9 cellular contexts compared by ENCODE assay signal in genomic region chr2:23545391-23545790, GRCh38.
DNase-seq lines count a peak whose midpoint lies in the region; ATAC-seq, FAIRE-seq and TF ChIP-seq lines count a peak whose summit lies in the region.
"Had no signal": no experiment of that assay in that cellular context is flagged by ENCODE, and none has a peak within 500 bp of the region (broad histone marks: within the 10 kb centered on the region; RNA-seq: fewer than 3 reads in every experiment).

No MANE protein-coding gene starts in this region.

- no peak for FAIRE-seq in GM12892 (lab: Jason Lieb, UNC)

- POLR2A ChIA-PET in activated CD4-positive, alpha-beta T cell treated with anti-CD3 and anti-CD28 coated beads for 36 hours (lab: Charles Lee): no interaction called here

- H3K4me1 Mint-ChIP-seq in activated CD4-positive, alpha-beta T cell treated with anti-CD3 and anti-CD28 coated beads for 36 hours: peaks cover 4% of the 10 kb centered on the region
- peaks cover 9% of the 10 kb centered on the region for H3K4me1 Mint-ChIP-seq in endodermal cell

- CTCF ChIA-PET in activated CD4-positive, alpha-beta T cell treated with anti-CD3 and anti-CD28 coated beads for 36 hours (lab: Charles Lee): interaction anchor here (0.9 kb wide), 2 partner anchors 11 to 22 kb away, joined by 3 read pairs; no protein-coding TSS in a partner anchor

- H3K4me1 ChIP-seq in endodermal cell (ENCODE audit: control insufficient read depth, insufficient read depth, low read length): no peaks in the 10 kb centered on the region
- H3K4me1 ChIP-seq in transverse colon: peaks cover 0 to 23% (median 13%) of the 10 kb centered on the region in 4 donors
- H3K4me1 ChIP-seq in suprapubic skin: peaks cover 20% of the 10 kb centered on the region

- no peak overlapping the region for H3K9ac ChIP-seq in endodermal cell (ENCODE audit: extremely low read depth, low read length, poor library complexity, severe bottlenecking)

- H3K27ac Mint-ChIP-seq in activated CD4-positive, alpha-beta T cell treated with anti-CD3 and anti-CD28 coated beads for 36 hours: no peak overlapping the region
- H3K27ac Mint-ChIP-seq in endodermal cell: no peak overlapping the region
- H3K27ac Mint-ChIP-seq: CD8-positive, alpha-beta T cell had no signal

- H3K9me3 ChIP-seq in endodermal cell (ENCODE audit: control insufficient read depth, low read length) (no peaks in the 10 kb centered on the region), transverse colon (no peaks in the 10 kb centered on the region), suprapubic skin (no peaks in the 10 kb centered on the region)

- H3K27ac ChIP-seq in endodermal cell (ENCODE audit: low read depth, low read length) (peak overlapping the region; percentile 83), transverse colon (peak overlapping the region in 3 of 4 donors; percentile 6 to 30 (median 18)), suprapubic skin (no peak overlapping the region)

- TF ChIP-seq CTCF in endodermal cell (conservative IDR thresholded peaks at IDR 0.05): no peak
- TF ChIP-seq CTCF in transverse colon (IDR thresholded peaks at IDR 0.05): no peak
- TF ChIP-seq CTCF in suprapubic skin (IDR thresholded peaks at IDR 0.05): no peak

- H3K27me3 Mint-ChIP-seq in activated CD4-positive, alpha-beta T cell treated with anti-CD3 and anti-CD28 coated beads for 36 hours: no peaks in the 10 kb centered on the region
- no peaks in the 10 kb centered on the region for H3K27me3 Mint-ChIP-seq in endodermal cell (ENCODE audit: insufficient read depth)

- H3K4me3 ChIP-seq in endodermal cell (ENCODE audit: low read length): no peak overlapping the region
- H3K4me3 ChIP-seq in transverse colon: no peak overlapping the region
- no peak overlapping the region for H3K4me3 ChIP-seq in suprapubic skin

- no peaks in the 10 kb centered on the region for H3K36me3 Mint-ChIP-seq in activated CD4-positive, alpha-beta T cell treated with anti-CD3 and anti-CD28 coated beads for 36 hours (ENCODE audit: low read depth)
- no peaks in the 10 kb centered on the region for H3K36me3 Mint-ChIP-seq in endodermal cell (ENCODE audit: low read depth)

- in situ Hi-C loops in transverse colon (cut with MboI; ENCODE audit: low pct_ligation_motif_present in 1 of 4, low pct_unique_long_range_greater_than_20kb in 1 of 4, low sequenced_read_pairs in 3 of 4): no loop called here

- peak; percentile 49 for ATAC-seq in activated CD4-positive, alpha-beta T cell treated with anti-CD3 and anti-CD28 coated beads for 36 hours
- ATAC-seq: CD8-positive, alpha-beta T cell had no signal

- no peak for TF ChIP-seq POLR2A in transverse colon (IDR thresholded peaks at IDR 0.05)
- no peak for TF ChIP-seq POLR2A in GM12892 (IDR thresholded peaks at IDR 0.05; ENCODE audit: low read depth, low read length)
- no peak for TF ChIP-seq POLR2A in suprapubic skin (IDR thresholded peaks at IDR 0.05)

- 95% methylated on average over 4 to 11 of the region's 11 CpGs for WGBS in endodermal cell (ENCODE audit: insufficient coverage in 1 of 2, insufficient read length in 1 of 2), 2 experiments
- WGBS in transverse colon (ENCODE audit: low coverage in 1 of 2), 2 donors: 70% methylated on average over 11 of the region's 11 CpGs; no CpG with 5 or more reads in 1 of the 2 donors
- 76% methylated on average over 5 of the region's 11 CpGs for WGBS in suprapubic skin

- intact Hi-C loops in activated CD4-positive, alpha-beta T cell treated with anti-CD3 and anti-CD28 coated beads for 36 hours (cut with DNase I, micrococcal nuclease): no loop called here
- intact Hi-C loops in transverse colon (cut with DNase I; ENCODE audit: low total_unique reads): no loop called here

- DNase-seq in activated CD4-positive, alpha-beta T cell treated with anti-CD3 and anti-CD28 coated beads for 36 hours: peak; percentile 15
- no peak for DNase-seq in activated CD4-positive, alpha-beta T cell treated with anti-CD3 and anti-CD28 coated beads, Interleukin-2, amount 50 U/mL, for 4 hours
- DNase-seq in NCI-H1694 treated with DMSO at 0.1 percent for 48 hours (lab: John Stamatoyannopoulos, UW) (peak; percentile 54), endodermal cell (no peak), transverse colon (no peak), GM12892 (ENCODE audit: insufficient read length) (no peak), NK-92 (lab: John Stamatoyannopoulos, UW; ENCODE audit: unreplicated experiment) (no peak), suprapubic skin (ENCODE audit: low spot score in 2 of 2) (no peak)
- DNase-seq: CD8-positive, alpha-beta T cell had no signal

- H3K9me3 Mint-ChIP-seq in activated CD4-positive, alpha-beta T cell treated with anti-CD3 and anti-CD28 coated beads for 36 hours (ENCODE audit: low read depth): no peaks in the 10 kb centered on the region
- H3K9me3 Mint-ChIP-seq in endodermal cell: no peaks in the 10 kb centered on the region
- H3K9me3 Mint-ChIP-seq: CD8-positive, alpha-beta T cell had no signal

- TF ChIP-seq EP300 in transverse colon (IDR thresholded peaks at IDR 0.05; ENCODE audit: low read depth) (no peak), suprapubic skin (IDR thresholded peaks at IDR 0.05) (no peak)

- H3K27me3 ChIP-seq in endodermal cell (ENCODE audit: control insufficient read depth, insufficient read depth, low read length, poor library complexity, severe bottlenecking) (no peaks in the 10 kb centered on the region), transverse colon (no peaks in the 10 kb centered on the region), suprapubic skin (no peaks in the 10 kb centered on the region)

- H3K36me3 ChIP-seq in endodermal cell (ENCODE audit: control insufficient read depth, insufficient read depth, low read length) (no peaks in the 10 kb centered on the region), transverse colon (no peaks in the 10 kb centered on the region), suprapubic skin (no peaks in the 10 kb centered on the region)

- H3K4me3 Mint-ChIP-seq in activated CD4-positive, alpha-beta T cell treated with anti-CD3 and anti-CD28 coated beads for 36 hours: no peak overlapping the region
- H3K4me3 Mint-ChIP-seq in endodermal cell: no peak overlapping the region
- H3K4me3 Mint-ChIP-seq: CD8-positive, alpha-beta T cell had no signal

Comparison
In these comparisons a context has a peak if more than half of its experiments do, and no peak if none do; other contexts are left out.
1. DNase-seq: peak in activated CD4-positive, alpha-beta T cell treated with anti-CD3 and anti-CD28 coated beads for 36 hours (single experiment) and NCI-H1694 treated with DMSO at 0.1 percent for 48 hours (single experiment); none in activated CD4-positive, alpha-beta T cell treated with anti-CD3 and anti-CD28 coated beads, Interleukin-2, amount 50 U/mL, for 4 hours (0 of 2), endodermal cell (single experiment), transverse colon (single experiment), GM12892 (single experiment), NK-92 (single experiment) and suprapubic skin (0 of 2).